In genomic region chr12:52308807-52309425, GRCh38 we compare ENCODE assay signal across 9 cellular contexts. TPM values are rescaled to one million over a fixed set of nuclear protein-coding genes. Genes with fewer than 3 reads are reported as not detected.
DNase-seq lines count a peak whose midpoint lies in the region; ATAC-seq and TF ChIP-seq lines count a peak whose summit lies in the region.
"Had no signal": no experiment of that assay in that cellular context is flagged by ENCODE, and none has a peak within 500 bp of the region (broad histone marks: within the 10 kb centered on the region; RNA-seq: fewer than 3 reads in every experiment).

No MANE protein-coding gene starts in this region.

- H3K4me1 ChIP-seq in colonic mucosa: no peaks in the 10 kb centered on the region

- no peak for TF ChIP-seq CTCF in Calu3 (IDR thresholded peaks at IDR 0.05; ENCODE audit: unreplicated experiment)
- no peak for TF ChIP-seq CTCF in fibroblast of the aortic adventitia (IDR thresholded peaks at IDR 0.05; ENCODE audit: insufficient read depth, low read length)
- no peak for TF ChIP-seq CTCF in colonic mucosa (IDR thresholded peaks at IDR 0.05)

- DNase-seq in Calu3 (no peak), T-helper 17 cell (no peak), fibroblast of the aortic adventitia (ENCODE audit: low read depth) (no peak), posterior vena cava (ENCODE audit: low spot score) (peak; percentile 58), HT-29 (ENCODE audit: low spot score) (no peak), colonic mucosa (no peak)
- DNase-seq: foreskin melanocyte had no signal

- H3K4me3 Mint-ChIP-seq in Calu3 (ENCODE audit: low read depth, unreplicated experiment): peak overlapping the region; percentile 84
- H3K4me3 Mint-ChIP-seq in T-helper 17 cell: peak overlapping the region; percentile 52

- peaks cover 15% of the 10 kb centered on the region for H3K27me3 ChIP-seq in colonic mucosa

- H3K9me3 ChIP-seq in T-helper 17 cell (ENCODE audit: control insufficient read depth, low read length, poor library complexity, severe bottlenecking): no peaks in the 10 kb centered on the region
- no peaks in the 10 kb centered on the region for H3K9me3 ChIP-seq in colonic mucosa

- ATAC-seq in T-helper 17 cell (no peak), HG02623 (IDR thresholded peaks at IDR 0.05; ENCODE audit: unreplicated experiment) (no peak), HG03439 (IDR thresholded peaks at IDR 0.05; ENCODE audit: unreplicated experiment) (no peak)

- peak overlapping the region; percentile 16 for H3K27ac Mint-ChIP-seq in Calu3 (ENCODE audit: unreplicated experiment)
- H3K27ac Mint-ChIP-seq in T-helper 17 cell: no peak overlapping the region

- peaks cover 6% of the 10 kb centered on the region for H3K36me3 Mint-ChIP-seq in Calu3 (ENCODE audit: insufficient read depth, unreplicated experiment)
- peaks cover 7% of the 10 kb centered on the region for H3K36me3 Mint-ChIP-seq in T-helper 17 cell (ENCODE audit: low read depth)

- peak overlapping the region; percentile 64 for H3K4me3 ChIP-seq in fibroblast of the aortic adventitia (ENCODE audit: low read depth, low read length)
- H3K4me3 ChIP-seq in colonic mucosa: no peak overlapping the region

- peak overlapping the region in 1 of 2 donors; percentile 33 for H3K9ac ChIP-seq in colonic mucosa (ENCODE audit: low read depth in 2 of 2, low read length in 2 of 2)

- peaks cover 19% of the 10 kb centered on the region for H3K27me3 Mint-ChIP-seq in Calu3 (ENCODE audit: unreplicated experiment)
- H3K27me3 Mint-ChIP-seq in T-helper 17 cell: peaks cover 91% of the 10 kb centered on the region

- peaks cover 46% of the 10 kb centered on the region for H3K4me1 Mint-ChIP-seq in Calu3 (ENCODE audit: low read depth, unreplicated experiment)
- peaks cover 27% of the 10 kb centered on the region for H3K4me1 Mint-ChIP-seq in T-helper 17 cell

- H3K9me3 Mint-ChIP-seq in Calu3 (ENCODE audit: low read depth, unreplicated experiment): no peaks in the 10 kb centered on the region

- no TSS peak for BruUV-seq in Calu3 (replicated peaks; lab: Mats Ljungman, UMichigan)

- no peak overlapping the region for H3K27ac ChIP-seq in colonic mucosa

- H3K36me3 ChIP-seq in colonic mucosa: no peaks in the 10 kb centered on the region

- CTCF ChIA-PET in Calu3 (lab: Charles Lee): interaction anchor here (1.4 kb wide), 2 partner anchors 10 to 18 kb away, joined by 5 to 6 read pairs; no protein-coding TSS in a partner anchor

- intact Hi-C loops in Calu3 (cut with micrococcal nuclease; ENCODE audit: unreplicated experiment): no loop called here
- intact Hi-C loops in posterior vena cava (cut with DNase I): no loop called here
- intact Hi-C loops in colonic mucosa (cut with DNase I): no loop called here

RNA-seq across cellular contexts. Expression of gene KRT83, which starts 12.3 kb away (rescaled TPM):
- total RNA-seq in Calu3 (2022) (not detected in 2 replicates), T-helper 17 cell (not detected), fibroblast of the aortic adventitia (ENCODE audit: low replicate concordance) (not detected in 2 replicates), posterior vena cava (not detected), colonic mucosa (not detected)
- total RNA-seq in HT-29 (2014; rRNA removed; shearing (Covaris generic)): 0.10 and 0.94 TPM in 2 replicates

RNA-seq across cellular contexts. Expression of gene KRT81, which starts 17.6 kb away (rescaled TPM):
- 0.28 and 0.61 TPM in 2 replicates for total RNA-seq in Calu3 (2022)
- total RNA-seq in T-helper 17 cell: not detected
- not detected in 2 replicates for total RNA-seq in fibroblast of the aortic adventitia (ENCODE audit: low replicate concordance)
- not detected for total RNA-seq in posterior vena cava
- 0.21 TPM in 1 of 2 replicates, not detected in the other for total RNA-seq in HT-29 (2014; rRNA removed; shearing (Covaris generic))
- under 1 TPM in 1 of 2 donors, not detected in 1; 0.77 TPM for total RNA-seq in colonic mucosa

RNA-seq across cellular contexts. Expression of gene KRT86, which starts 34.5 kb away (rescaled TPM):
- total RNA-seq in Calu3 (2022) (2.6 and 3.6 TPM in 2 replicates), T-helper 17 cell (under 1 TPM in 1 of 2 donors, not detected in 1; 0.21 TPM), fibroblast of the aortic adventitia (ENCODE audit: low replicate concordance) (not detected in 2 replicates), posterior vena cava (not detected), colonic mucosa (under 1 TPM in 1 of 2 donors, not detected in 1; 0.16 TPM)
- total RNA-seq in HT-29 (2014; rRNA removed; shearing (Covaris generic)): 0.13 and 0.81 TPM in 2 replicates

RNA-seq across cellular contexts. Expression of gene KRT85, which starts 58.4 kb away (rescaled TPM):
- not detected in 2 replicates for total RNA-seq in Calu3 (2022)
- total RNA-seq in T-helper 17 cell: not detected
- total RNA-seq in fibroblast of the aortic adventitia (ENCODE audit: low replicate concordance): not detected in 2 replicates
- not detected for total RNA-seq in posterior vena cava
- total RNA-seq in HT-29 (2014; rRNA removed; shearing (Covaris generic)): not detected in 2 replicates
- not detected for total RNA-seq in colonic mucosa
